ENCODE assay signal across 8 cellular contexts in the genomic region with DNA sequence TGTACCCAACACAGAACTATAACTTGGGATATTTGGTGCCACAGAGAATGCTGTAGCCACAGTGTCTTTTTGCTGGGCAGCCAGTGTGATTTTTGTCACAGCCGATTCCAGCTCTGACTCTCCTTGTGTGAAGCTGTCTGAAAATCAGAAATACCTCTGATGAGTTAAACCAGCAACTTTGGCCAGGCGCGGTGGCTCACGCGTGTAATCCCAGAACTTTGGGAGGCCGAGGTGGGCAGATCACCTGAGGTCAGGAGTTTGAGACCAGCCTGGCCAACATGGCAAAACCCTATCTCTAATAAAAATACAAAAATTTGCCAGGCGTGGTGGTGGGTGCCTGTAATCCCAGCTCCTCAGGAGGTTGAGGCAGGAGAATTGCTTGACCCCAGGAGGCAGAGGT. TPM values are rescaled to one million over a fixed set of nuclear protein-coding genes. Genes with fewer than 3 reads are reported as not detected.
DNase-seq lines count a peak whose midpoint lies in the region; ATAC-seq, FAIRE-seq and TF ChIP-seq lines count a peak whose summit lies in the region.
"Not testable (repeated sequence)": the region's sequence is repeated elsewhere in the genome, so short reads cannot be mapped to it uniquely, and the experiment has no call there.

No MANE protein-coding gene starts in this region.

- intact Hi-C loops in activated B cell treated with CpG ODN at 0.5 μM for 24 hours (cut with micrococcal nuclease): loop anchor here (10.0 kb wide), 1 partner anchor 1037 kb away; the partner anchor contains the start of genes ECHS1 and PAOX

- peaks cover 11% of the 10 kb centered on the region for H3K4me1 ChIP-seq in CD8-positive, alpha-beta memory T cell (ENCODE audit: insufficient read depth, low read length)
- H3K4me1 ChIP-seq in astrocyte (ENCODE audit: insufficient read depth, low read length); iPS-20b (ENCODE audit: insufficient read depth, low read length): not testable (repeated sequence)
- peaks cover 16% of the 10 kb centered on the region for H3K4me1 ChIP-seq in neuron (ENCODE audit: insufficient read depth, low read length)

- not testable (repeated sequence) for TF ChIP-seq CTCF in activated B cell treated with CpG ODN at 0.5 μM for 24 hours (IDR thresholded peaks at IDR 0.05); astrocyte (IDR thresholded peaks at IDR 0.05; ENCODE audit: insufficient read depth, low read depth, low read length)

- not testable (repeated sequence) for ATAC-seq in activated B cell treated with CpG ODN at 0.5 μM for 24 hours (ENCODE audit: low read depth); activated T-cell treated with anti-CD3 and anti-CD28 coated beads, Interleukin-2, amount 50 U/mL, for 72 hours (replicated peaks in 1 of 2); naive B cell (ENCODE audit: low read depth in 2 of 2); stimulated activated naive CD8-positive, alpha-beta T cell treated with anti-CD3 and anti-CD28 coated beads, Interleukin-15, amount 100 ng/mL, for 72 hours

- H3K9ac ChIP-seq in astrocyte (ENCODE audit: low read length): not testable (repeated sequence)
- H3K9ac ChIP-seq in iPS-20b (ENCODE audit: low read depth, low read length): peak overlapping the region; percentile 66; the same call in 1 of the 2 replicates

- peaks cover 12 to 30% (median 18%) of the 10 kb centered on the region in 3 donors for H3K4me1 Mint-ChIP-seq in CD8-positive, alpha-beta memory T cell
- peaks cover 41% of the 10 kb centered on the region for H3K4me1 Mint-ChIP-seq in activated B cell treated with CpG ODN at 0.5 μM for 24 hours
- H3K4me1 Mint-ChIP-seq in activated T-cell treated with anti-CD3 and anti-CD28 coated beads, Interleukin-2, amount 50 U/mL, for 72 hours (ENCODE audit: low read depth): peaks cover 30% of the 10 kb centered on the region
- not testable (repeated sequence) for H3K4me1 Mint-ChIP-seq in astrocyte (ENCODE audit: low read depth, unreplicated experiment)
- H3K4me1 Mint-ChIP-seq in naive B cell: peaks cover 23 to 46% (median 40%) of the 10 kb centered on the region in 3 donors
- peaks cover 41% of the 10 kb centered on the region for H3K4me1 Mint-ChIP-seq in stimulated activated naive CD8-positive, alpha-beta T cell treated with anti-CD3 and anti-CD28 coated beads, Interleukin-15, amount 100 ng/mL, for 72 hours

- H2AFZ ChIP-seq in astrocyte (ENCODE audit: low read depth, low read length): not testable (repeated sequence)
- H2AFZ ChIP-seq in neuron (ENCODE audit: low read depth, low read length): peak overlapping the region; percentile 78

- not testable (repeated sequence) for H4K20me1 ChIP-seq in astrocyte (ENCODE audit: insufficient read depth, low read length)

- CTCF ChIA-PET in CD8-positive, alpha-beta memory T cell (lab: Charles Lee): interaction anchor here (0.9 kb wide), 1 partner anchor 11 kb away, joined by 3 read pairs; no protein-coding TSS in a partner anchor
- CTCF ChIA-PET in activated B cell treated with CpG ODN at 0.5 μM for 24 hours (lab: Charles Lee): not testable (repeated sequence)

- H3K27me3 ChIP-seq in CD8-positive, alpha-beta memory T cell (ENCODE audit: insufficient read depth, low read length, poor library complexity, severe bottlenecking); astrocyte (ENCODE audit: insufficient read depth, low read length); iPS-20b (ENCODE audit: insufficient read depth, low read length); neuron (ENCODE audit: insufficient read depth, low read length): not testable (repeated sequence)

- H3K36me3 Mint-ChIP-seq in CD8-positive, alpha-beta memory T cell: peaks cover 8 to 13% (median 8%) of the 10 kb centered on the region in 3 donors
- H3K36me3 Mint-ChIP-seq in activated B cell treated with CpG ODN at 0.5 μM for 24 hours (ENCODE audit: low read depth) (peaks cover 34% of the 10 kb centered on the region), astrocyte (ENCODE audit: low read depth, unreplicated experiment) (peaks cover 21% of the 10 kb centered on the region), naive B cell (peaks cover 12 to 22% of the 10 kb centered on the region in 2 donors)
- not testable (repeated sequence) for H3K36me3 Mint-ChIP-seq in activated T-cell treated with anti-CD3 and anti-CD28 coated beads, Interleukin-2, amount 50 U/mL, for 72 hours (ENCODE audit: insufficient read depth in 2 of 2)

- POLR2A ChIA-PET in CD8-positive, alpha-beta memory T cell (lab: Charles Lee): not testable (repeated sequence)
- POLR2A ChIA-PET in activated B cell treated with CpG ODN at 0.5 μM for 24 hours (lab: Charles Lee): interaction anchor here (1.4 kb wide), 1 partner anchor 30 kb away, joined by 4 read pairs; the partner anchor contains the start of gene STK32C

- not testable (repeated sequence) for H3K27ac ChIP-seq in CD8-positive, alpha-beta memory T cell (ENCODE audit: low read depth, low read length); astrocyte (ENCODE audit: low read depth, low read length); iPS-20b (ENCODE audit: low read length)

- not testable (repeated sequence) for H3K9me3 ChIP-seq in CD8-positive, alpha-beta memory T cell (ENCODE audit: low read length); astrocyte (ENCODE audit: insufficient read depth, low read depth, low read length); iPS-20b (ENCODE audit: insufficient read depth, low read depth, low read length); neuron (ENCODE audit: low read length)

- peak overlapping the region in 3 of 8 donors; percentile 76 to 89 (median 83) for H3K27ac Mint-ChIP-seq in CD8-positive, alpha-beta memory T cell
- H3K27ac Mint-ChIP-seq in activated B cell treated with CpG ODN at 0.5 μM for 24 hours; astrocyte (ENCODE audit: unreplicated experiment): not testable (repeated sequence)
- peak overlapping the region; percentile 77 for H3K27ac Mint-ChIP-seq in activated T-cell treated with anti-CD3 and anti-CD28 coated beads, Interleukin-2, amount 50 U/mL, for 72 hours
- H3K27ac Mint-ChIP-seq in naive B cell: peak overlapping the region in 1 of 6 donors; percentile 59
- peak overlapping the region; percentile 2 to 59 for H3K27ac Mint-ChIP-seq in stimulated activated naive CD8-positive, alpha-beta T cell treated with anti-CD3 and anti-CD28 coated beads, Interleukin-15, amount 100 ng/mL, for 72 hours

- not testable (repeated sequence) for H3K79me2 ChIP-seq in astrocyte (ENCODE audit: insufficient read depth, low read length)

- not testable (repeated sequence) for H3K27me3 Mint-ChIP-seq in CD8-positive, alpha-beta memory T cell; activated B cell treated with CpG ODN at 0.5 μM for 24 hours; activated T-cell treated with anti-CD3 and anti-CD28 coated beads, Interleukin-2, amount 50 U/mL, for 72 hours (ENCODE audit: low read depth); astrocyte (ENCODE audit: low read depth, unreplicated experiment); naive B cell; stimulated activated naive CD8-positive, alpha-beta T cell treated with anti-CD3 and anti-CD28 coated beads, Interleukin-15, amount 100 ng/mL, for 72 hours

- FAIRE-seq in astrocyte (lab: Jason Lieb, UNC): not testable (repeated sequence)

- H3K4me3 Mint-ChIP-seq in CD8-positive, alpha-beta memory T cell: peak overlapping the region in 4 of 7 donors; percentile 80 to 88 (median 86)
- H3K4me3 Mint-ChIP-seq in activated B cell treated with CpG ODN at 0.5 μM for 24 hours (peak overlapping the region; percentile 78), naive B cell (peak overlapping the region in 7 of 8 donors; percentile 6 to 94 (median 89))
- H3K4me3 Mint-ChIP-seq in activated T-cell treated with anti-CD3 and anti-CD28 coated beads, Interleukin-2, amount 50 U/mL, for 72 hours: peak overlapping the region; percentile 81 to 89
- H3K4me3 Mint-ChIP-seq in astrocyte (ENCODE audit: unreplicated experiment): not testable (repeated sequence)
- peak overlapping the region; percentile 82 to 91 for H3K4me3 Mint-ChIP-seq in stimulated activated naive CD8-positive, alpha-beta T cell treated with anti-CD3 and anti-CD28 coated beads, Interleukin-15, amount 100 ng/mL, for 72 hours

- DNase-seq in CD8-positive, alpha-beta memory T cell; activated B cell treated with CpG ODN at 0.5 μM for 24 hours; activated T-cell treated with anti-CD3 and anti-CD28 coated beads, Interleukin-2, amount 50 U/mL, for 72 hours; astrocyte (ENCODE audit: low read depth); naive B cell; stimulated activated naive CD8-positive, alpha-beta T cell treated with anti-CD3 and anti-CD28 coated beads, Interleukin-15, amount 100 ng/mL, for 72 hours: not testable (repeated sequence)

- H3K36me3 ChIP-seq in CD8-positive, alpha-beta memory T cell (ENCODE audit: insufficient read depth, low read length); astrocyte (ENCODE audit: insufficient read depth, low read length); iPS-20b (ENCODE audit: insufficient read depth, low read depth, low read length): not testable (repeated sequence)
- H3K36me3 ChIP-seq in neuron (ENCODE audit: insufficient read depth, low read length): peaks cover 15% of the 10 kb centered on the region

- H3K4me3 ChIP-seq in CD8-positive, alpha-beta memory T cell (ENCODE audit: low read length); astrocyte (ENCODE audit: insufficient read depth, low read depth, low read length); iPS-20b (ENCODE audit: low read length): not testable (repeated sequence)
- peak overlapping the region; percentile 41 for H3K4me3 ChIP-seq in neuron (ENCODE audit: low read length)

- H3K9me3 Mint-ChIP-seq in CD8-positive, alpha-beta memory T cell; activated B cell treated with CpG ODN at 0.5 μM for 24 hours; activated T-cell treated with anti-CD3 and anti-CD28 coated beads, Interleukin-2, amount 50 U/mL, for 72 hours; astrocyte (ENCODE audit: unreplicated experiment); naive B cell; stimulated activated naive CD8-positive, alpha-beta T cell treated with anti-CD3 and anti-CD28 coated beads, Interleukin-15, amount 100 ng/mL, for 72 hours: not testable (repeated sequence)

- H3K4me2 ChIP-seq in astrocyte (ENCODE audit: low read length): peak overlapping the region; percentile 90

RNA-seq across cellular contexts. Expression of gene LRRC27, which starts 5.9 kb away (rescaled TPM):
- total RNA-seq in CD8-positive, alpha-beta memory T cell: 1 to 10 TPM; 1.8 to 3.1 TPM
- 5.7 TPM for polyA plus RNA-seq in CD8-positive, alpha-beta memory T cell
- total RNA-seq in activated B cell treated with CpG ODN at 0.5 μM for 24 hours: 9.1 and 15.2 TPM in 2 replicates
- 1 to 10 TPM; 4.8 to 5.3 TPM for total RNA-seq in activated T-cell treated with anti-CD3 and anti-CD28 coated beads, Interleukin-2, amount 50 U/mL, for 72 hours
- total RNA-seq in astrocyte: 7.8 and 8.0 TPM in 2 replicates
- polyA plus RNA-seq in naive B cell (ENCODE audit: low read depth in 6 of 6): 10 to 100 TPM in 1 of 6 donors, 1 to 10 TPM in 5; 7.7 to 11.1 (median 8.7) TPM

RNA-seq across cellular contexts. Expression of gene STK32C, which starts 30.1 kb away (rescaled TPM):
- total RNA-seq in CD8-positive, alpha-beta memory T cell: 10 to 100 TPM; 14.0 to 14.9 TPM
- 8.5 TPM for polyA plus RNA-seq in CD8-positive, alpha-beta memory T cell
- total RNA-seq in activated B cell treated with CpG ODN at 0.5 μM for 24 hours: 11.0 and 13.8 TPM in 2 replicates
- 10 to 100 TPM; 17.2 to 22.7 TPM for total RNA-seq in activated T-cell treated with anti-CD3 and anti-CD28 coated beads, Interleukin-2, amount 50 U/mL, for 72 hours
- total RNA-seq in astrocyte: 12.3 and 13.6 TPM in 2 replicates
- 1 to 10 TPM; 5.7 to 9.5 (median 7.2) TPM for polyA plus RNA-seq in naive B cell (ENCODE audit: low read depth in 6 of 6)

RNA-seq across cellular contexts. Expression of gene PWWP2B, which starts 59.1 kb away (rescaled TPM):
- 1 to 10 TPM; 3.1 to 3.7 TPM for total RNA-seq in CD8-positive, alpha-beta memory T cell
- polyA plus RNA-seq in CD8-positive, alpha-beta memory T cell: 4.4 TPM
- total RNA-seq in activated B cell treated with CpG ODN at 0.5 μM for 24 hours (12.8 and 13.4 TPM in 2 replicates), astrocyte (12.0 and 14.1 TPM in 2 replicates)
- 1 to 10 TPM; 3.1 to 5.2 TPM for total RNA-seq in activated T-cell treated with anti-CD3 and anti-CD28 coated beads, Interleukin-2, amount 50 U/mL, for 72 hours
- polyA plus RNA-seq in naive B cell (ENCODE audit: low read depth in 6 of 6): 10 to 100 TPM in 1 of 6 donors, 1 to 10 TPM in 5; 3.3 to 10.3 (median 6.2) TPM
